ENCODE assay signal across 9 cellular contexts in the genomic region with DNA sequence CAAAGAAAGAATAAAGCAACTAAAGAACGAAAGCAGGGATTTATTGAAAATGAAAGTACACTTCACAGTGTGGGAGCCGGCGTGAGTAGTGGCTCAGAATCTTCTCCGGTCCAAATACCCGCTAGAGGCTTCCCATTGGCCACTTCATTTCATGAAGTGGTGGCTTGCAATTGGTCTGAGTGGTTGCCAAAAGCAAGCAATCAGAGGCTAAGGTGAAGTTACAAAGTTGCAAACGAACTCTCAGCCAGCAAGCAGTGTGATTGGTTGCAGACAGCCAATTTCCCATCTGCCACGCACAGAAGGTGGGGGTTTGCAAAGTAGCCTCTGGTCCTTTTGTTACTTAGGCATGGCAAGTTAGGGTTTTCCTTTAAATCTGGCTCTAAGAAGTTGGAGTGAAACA. TPM values are rescaled to one million over a fixed set of nuclear protein-coding genes. Genes with fewer than 3 reads are reported as not detected.
A peak's percentile ranks its signal among the peaks of the same experiment; 100 is the strongest.
DNase-seq lines count a peak whose midpoint lies in the region; ATAC-seq and TF ChIP-seq lines count a peak whose summit lies in the region.
"Had no signal": no experiment of that assay in that cellular context is flagged by ENCODE, and none has a peak within 500 bp of the region (broad histone marks: within the 10 kb centered on the region; RNA-seq: fewer than 3 reads in every experiment).

No MANE protein-coding gene starts in this region.

- no peaks in the 10 kb centered on the region for H3K9me2 ChIP-seq in OCI-LY7 (ENCODE audit: insufficient read depth, low read length)

- POLR2A ChIA-PET in OCI-LY7 (lab: Charles Lee) = interaction anchor here (1.2 kb wide), 1 partner anchor 31 kb away, joined by 3 read pairs; no protein-coding TSS in a partner anchor

- peaks cover 6% of the 10 kb centered on the region; the same call in 1 of the 2 replicates for H3K9me3 ChIP-seq in OCI-LY7 (ENCODE audit: low read length)
- no peaks in the 10 kb centered on the region for H3K9me3 ChIP-seq in heart left ventricle
- H3K9me3 ChIP-seq in stomach = no peaks in the 10 kb centered on the region

- CTCF ChIA-PET in OCI-LY7 (lab: Charles Lee; ENCODE audit: unreplicated experiment) = no interaction called here

- peak; percentile 76 for ATAC-seq in GM21447 (IDR thresholded peaks at IDR 0.05; ENCODE audit: unreplicated experiment)
- ATAC-seq in heart left ventricle = peak; percentile 51 to 79 (median 61)
- ATAC-seq in HG03457 (IDR thresholded peaks at IDR 0.05; ENCODE audit: unreplicated experiment) = no peak
- no peak for ATAC-seq in GM18868 (IDR thresholded peaks at IDR 0.05; ENCODE audit: unreplicated experiment)

- no peak for TF ChIP-seq CTCF in OCI-LY7 (conservative IDR thresholded peaks at IDR 0.05; ENCODE audit: low read length)
- TF ChIP-seq CTCF in heart left ventricle (IDR thresholded peaks at IDR 0.05) = no peak
- no peak for TF ChIP-seq CTCF in stomach (IDR thresholded peaks at IDR 0.05)

- TF ChIP-seq POLR2A in heart left ventricle (IDR thresholded peaks at IDR 0.05) (no peak), stomach (IDR thresholded peaks at IDR 0.05) (no peak)

- peak; percentile 10 for DNase-seq in OCI-LY7 (ENCODE audit: low spot score)
- DNase-seq in heart left ventricle = peak in 4 of 5 donors; percentile 21 to 30 (median 25)
- peak; percentile 32 for DNase-seq in stomach
- no peak for DNase-seq in NCI-H146 (lab: John Stamatoyannopoulos, UW)
- DNase-seq in NCI-H82 treated with DMSO at 0.1 percent for 48 hours (lab: John Stamatoyannopoulos, UW; ENCODE audit: unreplicated experiment) = no peak

- H3K36me3 ChIP-seq in OCI-LY7 (ENCODE audit: insufficient read depth, low read length) (no peaks in the 10 kb centered on the region), heart left ventricle (no peaks in the 10 kb centered on the region), stomach (no peaks in the 10 kb centered on the region)

- BruUV-seq in OCI-LY7 (replicated peaks; lab: Mats Ljungman, UMichigan) = no TSS peak

- WGBS in heart left ventricle, 4 donors = 58 to 70% (median 66%) methylated on average over 7 of the region's 7 CpGs
- WGBS in stomach, 5 donors = 35 to 69% (median 62%) methylated on average over 7 of the region's 7 CpGs

- H3K4me2 ChIP-seq in OCI-LY7 (ENCODE audit: low read length) = peak overlapping the region; percentile 9; the same call in 1 of the 2 replicates

- TF ChIP-seq EP300 in stomach (IDR thresholded peaks at IDR 0.05) = no peak

- H2AFZ ChIP-seq in OCI-LY7 (ENCODE audit: low read length) = peak overlapping the region; percentile 45; the same call in 1 of the 2 replicates

- no peaks in the 10 kb centered on the region for H3K79me2 ChIP-seq in OCI-LY7 (ENCODE audit: insufficient read depth, low read depth, low read length)

- H4K20me1 ChIP-seq in OCI-LY7 (ENCODE audit: insufficient read depth, low read length) = no peaks in the 10 kb centered on the region

- H3K27me3 ChIP-seq in heart left ventricle = no peaks in the 10 kb centered on the region
- no peaks in the 10 kb centered on the region for H3K27me3 ChIP-seq in stomach

- H3K4me1 ChIP-seq in OCI-LY7 (ENCODE audit: insufficient read depth, low read length, poor library complexity, severe bottlenecking) (no peaks in the 10 kb centered on the region), heart left ventricle (peaks cover 0 to 10% (median 0%) of the 10 kb centered on the region in 12 donors), stomach (peaks cover 0 to 11% (median 5%) of the 10 kb centered on the region in 4 donors)

- H3K4me3 ChIP-seq in OCI-LY7 (ENCODE audit: low read depth, low read length, poor library complexity, severe bottlenecking) (no peak overlapping the region), heart left ventricle (peak overlapping the region in 10 of 12 donors; percentile 11 to 50 (median 34)), stomach (peak overlapping the region; percentile 24 to 32 (median 26))

- intact Hi-C loops in OCI-LY7 (cut with micrococcal nuclease; ENCODE audit: unreplicated experiment) (no loop called here), heart left ventricle (cut with DNase I) (loop anchor here in 9 of 10 donors (5.0 to 10.0 kb wide), 6 partner anchors 99 to 579 kb away; a partner anchor contains a TSS), stomach (cut with DNase I; ENCODE audit: low total_unique reads) (no loop called here)

- H3K27ac ChIP-seq in OCI-LY7 (ENCODE audit: low read depth, low read length, poor library complexity, severe bottlenecking) (no peak overlapping the region), heart left ventricle (peak overlapping the region in 1 of 12 donors; percentile 63), stomach (peak overlapping the region in 4 of 5 donors; percentile 8 to 62 (median 26))

RNA-seq across cellular contexts. Expression of a gene that starts 6.7 kb away (rescaled TPM):
- 1.9 and 2.0 TPM in 2 replicates for total RNA-seq in OCI-LY7 (2014; rRNA removed; shearing (Covaris generic))
- total RNA-seq in OCI-LY7 (2022) (5.1 and 9.0 TPM in 2 replicates), heart left ventricle (10 to 100 TPM; 27.3 to 42.1 (median 33.2) TPM), stomach (100 to 1,000 TPM in 1 of 5 donors, 10 to 100 TPM in 3, 1 to 10 TPM in 1; 3.2 to 123 (median 34.4) TPM)
- polyA plus RNA-seq in heart left ventricle (10 to 100 TPM in 1 of 2 donors, 1 to 10 TPM in 1; 8.3 to 20.3 TPM), stomach (1 to 10 TPM; 4.9 to 9.2 (median 7.4) TPM)

RNA-seq across cellular contexts. Expression of a gene that starts 38.6 kb away (rescaled TPM):
- total RNA-seq in OCI-LY7 (2014; rRNA removed; shearing (Covaris generic)) = not detected in 2 replicates
- total RNA-seq in OCI-LY7 (2022) (not detected in 2 replicates), heart left ventricle (not detected), stomach (not detected)
- polyA plus RNA-seq in heart left ventricle (not detected), stomach (under 1 TPM in 1 of 3 donors, not detected in 2; 0.45 TPM)
- total RNA-seq: temporal lobe had no signal

Comparison
In these comparisons a context has a peak if more than half of its experiments do, and no peak if none do; other contexts are left out.
1. ATAC-seq: peak in GM21447 (single experiment) and heart left ventricle (4 of 4); none in HG03457 (single experiment) and GM18868 (single experiment).
2. DNase-seq: peak in OCI-LY7 (single experiment), heart left ventricle (4 of 5) and stomach (single experiment); none in NCI-H146 (single experiment) and NCI-H82 treated with DMSO at 0.1 percent for 48 hours (single experiment).
3. intact Hi-C loops: an anchor here in heart left ventricle (5.0 to 10.0 kb wide); none called in OCI-LY7 and stomach.